ENCODE assay signal across 1 cellular context in the genomic region with DNA sequence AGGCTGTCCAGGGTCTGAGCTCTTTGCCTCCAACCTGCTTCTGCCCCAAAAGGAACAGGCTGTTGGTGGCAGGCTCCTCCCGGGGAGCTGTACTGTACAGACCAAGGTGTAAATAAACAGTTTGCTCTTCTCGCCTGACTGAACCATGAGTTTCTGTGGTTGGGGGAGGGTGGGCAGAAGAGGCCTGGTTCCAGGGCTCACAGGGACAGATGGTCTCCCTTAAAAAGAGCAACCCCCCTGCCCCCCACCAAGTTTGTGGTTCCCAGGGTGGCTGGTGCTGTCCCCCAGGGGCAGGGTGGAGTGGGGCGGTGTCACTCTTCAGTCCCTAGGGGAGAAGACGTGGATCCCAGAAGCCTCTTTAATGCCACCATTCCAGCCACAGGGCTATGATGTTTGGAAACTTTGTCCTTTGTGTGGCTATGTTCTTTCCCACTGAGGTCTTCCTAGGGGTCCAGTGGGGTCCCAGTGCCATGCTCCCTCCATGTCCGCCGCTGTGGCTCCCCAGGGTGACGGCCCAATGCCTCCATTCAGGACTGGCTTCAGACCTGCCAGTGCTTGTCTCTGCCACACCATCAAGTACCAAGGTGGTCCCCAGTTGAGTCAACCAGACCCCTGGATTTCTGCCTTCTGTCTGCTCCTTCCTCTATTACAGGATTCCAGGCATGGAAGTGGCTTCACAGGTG.
TF ChIP-seq lines count a peak whose summit lies in the region.

No MANE protein-coding gene starts in this region.

TF ChIP-seq in GM12878, 131 proteins besides CTCF, POLR2A, EP300 and RAD21 (continued from another document and continues in another):
- TF ChIP-seq, protein P1, sequence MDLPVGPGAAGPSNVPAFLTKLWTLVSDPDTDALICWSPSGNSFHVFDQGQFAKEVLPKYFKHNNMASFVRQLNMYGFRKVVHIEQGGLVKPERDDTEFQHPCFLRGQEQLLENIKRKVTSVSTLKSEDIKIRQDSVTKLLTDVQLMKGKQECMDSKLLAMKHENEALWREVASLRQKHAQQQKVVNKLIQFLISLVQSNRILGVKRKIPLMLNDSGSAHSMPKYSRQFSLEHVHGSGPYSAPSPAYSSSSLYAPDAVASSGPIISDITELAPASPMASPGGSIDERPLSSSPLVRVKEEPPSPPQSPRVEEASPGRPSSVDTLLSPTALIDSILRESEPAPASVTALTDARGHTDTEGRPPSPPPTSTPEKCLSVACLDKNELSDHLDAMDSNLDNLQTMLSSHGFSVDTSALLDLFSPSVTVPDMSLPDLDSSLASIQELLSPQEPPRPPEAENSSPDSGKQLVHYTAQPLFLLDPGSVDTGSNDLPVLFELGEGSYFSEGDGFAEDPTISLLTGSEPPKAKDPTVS (IDR thresholded peaks at IDR 0.05; ENCODE audit: low read depth, low read length): no peak
- TF ChIP-seq PML (IDR thresholded peaks at IDR 0.05; ENCODE audit: low read length) (no peak), ZNF207 (IDR thresholded peaks at IDR 0.05; ENCODE audit: borderline replicate concordance) (no peak), DPF2 (IDR thresholded peaks at IDR 0.05) (peak; percentile 74; the same call in 1 of the 2 replicates), ZZZ3 (IDR thresholded peaks at IDR 0.05; ENCODE audit: control insufficient read depth, insufficient read length, low read depth) (no peak), IRF4 (IDR thresholded peaks at IDR 0.05; ENCODE audit: low read depth, low read length) (0 out of 2 replicates have a peak, but pooled peaks have one; percentile 22), SIN3A (IDR thresholded peaks at IDR 0.05; ENCODE audit: low read depth, low read length) (peak; percentile 69; the same call in 1 of the 2 replicates), SIX5 (IDR thresholded peaks at IDR 0.05; ENCODE audit: low read depth, low read length, severe bottlenecking) (no peak), SMC3 (IDR thresholded peaks at IDR 0.05; ENCODE audit: borderline replicate concordance, low read length) (peak; percentile 20; the same call in 1 of the 2 replicates), BCL11A (IDR thresholded peaks at IDR 0.05; ENCODE audit: low read depth, low read length) (no peak), JUND (IDR thresholded peaks at IDR 0.05; ENCODE audit: low read depth, low read length) (no peak), PAX5 (IDR thresholded peaks at IDR 0.05; ENCODE audit: borderline replicate concordance, low read depth, low read length) (peak; percentile 85), RFX5 (IDR thresholded peaks at IDR 0.05; ENCODE audit: low read depth, low read length) (no peak), IKZF1 (conservative IDR thresholded peaks at IDR 0.05) (peak; percentile 88), CHD4 (IDR thresholded peaks at IDR 0.05) (no peak), TCF7 (IDR thresholded peaks at IDR 0.05; ENCODE audit: borderline replicate concordance) (no peak), ZSCAN29 (IDR thresholded peaks at IDR 0.05) (no peak), POU2F2 (IDR thresholded peaks at IDR 0.05; ENCODE audit: borderline replicate concordance, low read depth, low read length) (no peak), EED (IDR thresholded peaks at IDR 0.05; ENCODE audit: low read depth) (peak; percentile 46; the same call in 1 of the 2 replicates), YBX1 (IDR thresholded peaks at IDR 0.05) (no peak), NBN (IDR thresholded peaks at IDR 0.05) (0 out of 2 replicates have a peak, but pooled peaks have one; percentile 53), HDAC6 (IDR thresholded peaks at IDR 0.05; ENCODE audit: unreplicated experiment) (no peak), SPI1 (IDR thresholded peaks at IDR 0.05; ENCODE audit: borderline replicate concordance, insufficient read depth, low read depth, low read length) (no peak), ATF7 (IDR thresholded peaks at IDR 0.05; ENCODE audit: low read depth) (peak; percentile 45; the same call in 1 of the 2 replicates), SUZ12 (IDR thresholded peaks at IDR 0.05; ENCODE audit: unreplicated experiment) (no peak), TAF1 (IDR thresholded peaks at IDR 0.05; ENCODE audit: borderline replicate concordance, low read depth, low read length) (no peak), POLR2AphosphoS5 (IDR thresholded peaks at IDR 0.05; ENCODE audit: low read length) (no peak), CHD2 (IDR thresholded peaks at IDR 0.05; ENCODE audit: borderline replicate concordance, low read depth, low read length) (peak; percentile 85), GABPA (IDR thresholded peaks at IDR 0.05; ENCODE audit: low read depth) (no peak), MTA2 (IDR thresholded peaks at IDR 0.05; ENCODE audit: low read depth) (peak; percentile 69), SP1 (IDR thresholded peaks at IDR 0.05; ENCODE audit: low read depth, low read length) (no peak), EGR1 (IDR thresholded peaks at IDR 0.05; ENCODE audit: borderline replicate concordance in 1 of 2, low read depth in 2 of 2, low read length in 2 of 2) (no peak), FOXK2 (IDR thresholded peaks at IDR 0.05) (peak; percentile 44; the same call in 1 of the 2 replicates), BACH1 (IDR thresholded peaks at IDR 0.05; ENCODE audit: borderline replicate concordance) (no peak), ETV6 (conservative IDR thresholded peaks at IDR 0.05 in 1 of 2, IDR thresholded peaks at IDR 0.05 in 1 of 2; ENCODE audit: borderline replicate concordance in 1 of 2, low read depth in 1 of 2) (no peak)
- TF ChIP-seq, protein P2, sequence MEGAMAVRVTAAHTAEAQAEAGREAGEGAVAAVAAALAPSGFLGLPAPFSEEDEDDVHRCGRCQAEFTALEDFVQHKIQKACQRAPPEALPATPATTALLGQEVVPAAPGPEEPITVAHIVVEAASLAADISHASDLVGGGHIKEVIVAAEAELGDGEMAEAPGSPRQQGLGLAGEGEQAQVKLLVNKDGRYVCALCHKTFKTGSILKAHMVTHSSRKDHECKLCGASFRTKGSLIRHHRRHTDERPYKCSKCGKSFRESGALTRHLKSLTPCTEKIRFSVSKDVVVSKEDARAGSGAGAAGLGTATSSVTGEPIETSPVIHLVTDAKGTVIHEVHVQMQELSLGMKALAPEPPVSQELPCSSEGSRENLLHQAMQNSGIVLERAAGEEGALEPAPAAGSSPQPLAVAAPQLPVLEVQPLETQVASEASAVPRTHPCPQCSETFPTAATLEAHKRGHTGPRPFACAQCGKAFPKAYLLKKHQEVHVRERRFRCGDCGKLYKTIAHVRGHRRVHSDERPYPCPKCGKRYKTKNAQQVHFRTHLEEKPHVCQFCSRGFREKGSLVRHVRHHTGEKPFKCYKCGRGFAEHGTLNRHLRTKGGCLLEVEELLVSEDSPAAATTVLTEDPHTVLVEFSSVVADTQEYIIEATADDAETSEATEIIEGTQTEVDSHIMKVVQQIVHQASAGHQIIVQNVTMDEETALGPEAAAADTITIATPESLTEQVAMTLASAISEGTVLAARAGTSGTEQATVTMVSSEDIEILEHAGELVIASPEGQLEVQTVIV (IDR thresholded peaks at IDR 0.05; ENCODE audit: borderline replicate concordance, partially characterized antibody): no peak
- TF ChIP-seq, protein P3, sequence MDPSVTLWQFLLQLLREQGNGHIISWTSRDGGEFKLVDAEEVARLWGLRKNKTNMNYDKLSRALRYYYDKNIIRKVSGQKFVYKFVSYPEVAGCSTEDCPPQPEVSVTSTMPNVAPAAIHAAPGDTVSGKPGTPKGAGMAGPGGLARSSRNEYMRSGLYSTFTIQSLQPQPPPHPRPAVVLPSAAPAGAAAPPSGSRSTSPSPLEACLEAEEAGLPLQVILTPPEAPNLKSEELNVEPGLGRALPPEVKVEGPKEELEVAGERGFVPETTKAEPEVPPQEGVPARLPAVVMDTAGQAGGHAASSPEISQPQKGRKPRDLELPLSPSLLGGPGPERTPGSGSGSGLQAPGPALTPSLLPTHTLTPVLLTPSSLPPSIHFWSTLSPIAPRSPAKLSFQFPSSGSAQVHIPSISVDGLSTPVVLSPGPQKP (IDR thresholded peaks at IDR 0.05; ENCODE audit: low read depth, low read length): no peak
- TF ChIP-seq, protein P4, sequence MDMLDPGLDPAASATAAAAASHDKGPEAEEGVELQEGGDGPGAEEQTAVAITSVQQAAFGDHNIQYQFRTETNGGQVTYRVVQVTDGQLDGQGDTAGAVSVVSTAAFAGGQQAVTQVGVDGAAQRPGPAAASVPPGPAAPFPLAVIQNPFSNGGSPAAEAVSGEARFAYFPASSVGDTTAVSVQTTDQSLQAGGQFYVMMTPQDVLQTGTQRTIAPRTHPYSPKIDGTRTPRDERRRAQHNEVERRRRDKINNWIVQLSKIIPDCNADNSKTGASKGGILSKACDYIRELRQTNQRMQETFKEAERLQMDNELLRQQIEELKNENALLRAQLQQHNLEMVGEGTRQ (IDR thresholded peaks at IDR 0.05; ENCODE audit: borderline replicate concordance, low read depth, low read length): no peak
- TF ChIP-seq, protein P5, sequence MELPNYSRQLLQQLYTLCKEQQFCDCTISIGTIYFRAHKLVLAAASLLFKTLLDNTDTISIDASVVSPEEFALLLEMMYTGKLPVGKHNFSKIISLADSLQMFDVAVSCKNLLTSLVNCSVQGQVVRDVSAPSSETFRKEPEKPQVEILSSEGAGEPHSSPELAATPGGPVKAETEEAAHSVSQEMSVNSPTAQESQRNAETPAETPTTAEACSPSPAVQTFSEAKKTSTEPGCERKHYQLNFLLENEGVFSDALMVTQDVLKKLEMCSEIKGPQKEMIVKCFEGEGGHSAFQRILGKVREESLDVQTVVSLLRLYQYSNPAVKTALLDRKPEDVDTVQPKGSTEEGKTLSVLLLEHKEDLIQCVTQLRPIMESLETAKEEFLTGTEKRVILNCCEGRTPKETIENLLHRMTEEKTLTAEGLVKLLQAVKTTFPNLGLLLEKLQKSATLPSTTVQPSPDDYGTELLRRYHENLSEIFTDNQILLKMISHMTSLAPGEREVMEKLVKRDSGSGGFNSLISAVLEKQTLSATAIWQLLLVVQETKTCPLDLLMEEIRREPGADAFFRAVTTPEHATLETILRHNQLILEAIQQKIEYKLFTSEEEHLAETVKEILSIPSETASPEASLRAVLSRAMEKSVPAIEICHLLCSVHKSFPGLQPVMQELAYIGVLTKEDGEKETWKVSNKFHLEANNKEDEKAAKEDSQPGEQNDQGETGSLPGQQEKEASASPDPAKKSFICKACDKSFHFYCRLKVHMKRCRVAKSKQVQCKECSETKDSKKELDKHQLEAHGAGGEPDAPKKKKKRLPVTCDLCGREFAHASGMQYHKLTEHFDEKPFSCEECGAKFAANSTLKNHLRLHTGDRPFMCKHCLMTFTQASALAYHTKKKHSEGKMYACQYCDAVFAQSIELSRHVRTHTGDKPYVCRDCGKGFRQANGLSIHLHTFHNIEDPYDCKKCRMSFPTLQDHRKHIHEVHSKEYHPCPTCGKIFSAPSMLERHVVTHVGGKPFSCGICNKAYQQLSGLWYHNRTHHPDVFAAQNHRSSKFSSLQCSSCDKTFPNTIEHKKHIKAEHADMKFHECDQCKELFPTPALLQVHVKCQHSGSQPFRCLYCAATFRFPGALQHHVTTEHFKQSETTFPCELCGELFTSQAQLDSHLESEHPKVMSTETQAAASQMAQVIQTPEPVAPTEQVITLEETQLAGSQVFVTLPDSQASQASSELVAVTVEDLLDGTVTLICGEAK (IDR thresholded peaks at IDR 0.05; ENCODE audit: borderline replicate concordance): no peak
- TF ChIP-seq, protein P6, sequence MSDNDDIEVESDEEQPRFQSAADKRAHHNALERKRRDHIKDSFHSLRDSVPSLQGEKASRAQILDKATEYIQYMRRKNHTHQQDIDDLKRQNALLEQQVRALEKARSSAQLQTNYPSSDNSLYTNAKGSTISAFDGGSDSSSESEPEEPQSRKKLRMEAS (IDR thresholded peaks at IDR 0.05; ENCODE audit: low read depth, low read length): peak; percentile 32; the same call in 1 of the 2 replicates
- TF ChIP-seq, protein P7, sequence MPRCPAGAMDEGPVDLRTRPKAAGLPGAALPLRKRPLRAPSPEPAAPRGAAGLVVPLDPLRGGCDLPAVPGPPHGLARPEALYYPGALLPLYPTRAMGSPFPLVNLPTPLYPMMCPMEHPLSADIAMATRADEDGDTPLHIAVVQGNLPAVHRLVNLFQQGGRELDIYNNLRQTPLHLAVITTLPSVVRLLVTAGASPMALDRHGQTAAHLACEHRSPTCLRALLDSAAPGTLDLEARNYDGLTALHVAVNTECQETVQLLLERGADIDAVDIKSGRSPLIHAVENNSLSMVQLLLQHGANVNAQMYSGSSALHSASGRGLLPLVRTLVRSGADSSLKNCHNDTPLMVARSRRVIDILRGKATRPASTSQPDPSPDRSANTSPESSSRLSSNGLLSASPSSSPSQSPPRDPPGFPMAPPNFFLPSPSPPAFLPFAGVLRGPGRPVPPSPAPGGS (IDR thresholded peaks at IDR 0.05; ENCODE audit: borderline replicate concordance, insufficient read depth, low read depth, low read length, poor library complexity, severe bottlenecking): peak; percentile 37
- TF ChIP-seq, protein P8, sequence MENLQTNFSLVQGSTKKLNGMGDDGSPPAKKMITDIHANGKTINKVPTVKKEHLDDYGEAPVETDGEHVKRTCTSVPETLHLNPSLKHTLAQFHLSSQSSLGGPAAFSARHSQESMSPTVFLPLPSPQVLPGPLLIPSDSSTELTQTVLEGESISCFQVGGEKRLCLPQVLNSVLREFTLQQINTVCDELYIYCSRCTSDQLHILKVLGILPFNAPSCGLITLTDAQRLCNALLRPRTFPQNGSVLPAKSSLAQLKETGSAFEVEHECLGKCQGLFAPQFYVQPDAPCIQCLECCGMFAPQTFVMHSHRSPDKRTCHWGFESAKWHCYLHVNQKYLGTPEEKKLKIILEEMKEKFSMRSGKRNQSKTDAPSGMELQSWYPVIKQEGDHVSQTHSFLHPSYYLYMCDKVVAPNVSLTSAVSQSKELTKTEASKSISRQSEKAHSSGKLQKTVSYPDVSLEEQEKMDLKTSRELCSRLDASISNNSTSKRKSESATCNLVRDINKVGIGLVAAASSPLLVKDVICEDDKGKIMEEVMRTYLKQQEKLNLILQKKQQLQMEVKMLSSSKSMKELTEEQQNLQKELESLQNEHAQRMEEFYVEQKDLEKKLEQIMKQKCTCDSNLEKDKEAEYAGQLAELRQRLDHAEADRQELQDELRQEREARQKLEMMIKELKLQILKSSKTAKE (IDR thresholded peaks at IDR 0.05; ENCODE audit: low read depth, poor library complexity, severe bottlenecking): peak; percentile 38
- TF ChIP-seq, protein P9, sequence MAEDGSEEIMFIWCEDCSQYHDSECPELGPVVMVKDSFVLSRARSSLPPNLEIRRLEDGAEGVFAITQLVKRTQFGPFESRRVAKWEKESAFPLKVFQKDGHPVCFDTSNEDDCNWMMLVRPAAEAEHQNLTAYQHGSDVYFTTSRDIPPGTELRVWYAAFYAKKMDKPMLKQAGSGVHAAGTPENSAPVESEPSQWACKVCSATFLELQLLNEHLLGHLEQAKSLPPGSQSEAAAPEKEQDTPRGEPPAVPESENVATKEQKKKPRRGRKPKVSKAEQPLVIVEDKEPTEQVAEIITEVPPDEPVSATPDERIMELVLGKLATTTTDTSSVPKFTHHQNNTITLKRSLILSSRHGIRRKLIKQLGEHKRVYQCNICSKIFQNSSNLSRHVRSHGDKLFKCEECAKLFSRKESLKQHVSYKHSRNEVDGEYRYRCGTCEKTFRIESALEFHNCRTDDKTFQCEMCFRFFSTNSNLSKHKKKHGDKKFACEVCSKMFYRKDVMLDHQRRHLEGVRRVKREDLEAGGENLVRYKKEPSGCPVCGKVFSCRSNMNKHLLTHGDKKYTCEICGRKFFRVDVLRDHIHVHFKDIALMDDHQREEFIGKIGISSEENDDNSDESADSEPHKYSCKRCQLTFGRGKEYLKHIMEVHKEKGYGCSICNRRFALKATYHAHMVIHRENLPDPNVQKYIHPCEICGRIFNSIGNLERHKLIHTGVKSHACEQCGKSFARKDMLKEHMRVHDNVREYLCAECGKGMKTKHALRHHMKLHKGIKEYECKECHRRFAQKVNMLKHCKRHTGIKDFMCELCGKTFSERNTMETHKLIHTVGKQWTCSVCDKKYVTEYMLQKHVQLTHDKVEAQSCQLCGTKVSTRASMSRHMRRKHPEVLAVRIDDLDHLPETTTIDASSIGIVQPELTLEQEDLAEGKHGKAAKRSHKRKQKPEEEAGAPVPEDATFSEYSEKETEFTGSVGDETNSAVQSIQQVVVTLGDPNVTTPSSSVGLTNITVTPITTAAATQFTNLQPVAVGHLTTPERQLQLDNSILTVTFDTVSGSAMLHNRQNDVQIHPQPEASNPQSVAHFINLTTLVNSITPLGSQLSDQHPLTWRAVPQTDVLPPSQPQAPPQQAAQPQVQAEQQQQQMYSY (CRISPR knock-in tag; IDR thresholded peaks at IDR 0.05): no peak
